8 cellular contexts compared by ENCODE assay signal in the genomic region with DNA sequence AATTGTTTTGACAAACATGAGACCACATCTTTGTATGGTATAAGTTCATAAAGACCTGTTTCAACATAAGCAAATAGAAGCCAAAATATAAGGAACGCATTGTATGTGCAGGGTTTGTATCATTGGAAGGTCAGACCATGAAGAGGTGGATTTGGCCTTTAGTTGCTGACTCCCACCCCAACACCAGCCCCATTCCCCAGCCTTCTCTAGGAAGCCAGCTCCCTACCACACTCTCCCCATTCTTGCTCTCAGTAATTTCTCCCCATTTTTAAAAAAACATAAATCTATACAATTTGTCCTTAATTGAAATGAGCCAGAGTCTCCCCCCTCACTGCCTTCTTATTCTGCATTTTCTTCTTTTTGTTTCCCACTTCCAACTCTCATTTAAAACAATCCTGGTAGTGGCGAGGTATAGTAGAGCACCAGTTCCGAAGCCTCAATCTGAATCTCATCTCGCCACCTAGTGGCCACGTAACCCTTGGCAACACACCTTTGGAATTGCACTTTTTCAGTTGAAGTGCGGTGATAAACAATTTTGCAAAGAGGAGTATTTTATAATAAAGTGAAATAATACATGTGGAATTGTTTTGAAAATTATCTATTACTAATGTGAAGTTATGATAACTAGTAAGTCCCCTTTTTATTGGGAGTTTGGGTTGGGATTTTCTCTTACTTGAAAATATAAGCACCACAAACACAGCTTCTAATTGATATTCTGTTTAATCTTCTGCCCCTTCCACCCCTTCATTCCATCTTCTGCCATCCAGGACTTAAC.
A peak's percentile ranks its signal among the peaks of the same experiment; 100 is the strongest.
DNase-seq lines count a peak whose midpoint lies in the region; ATAC-seq and TF ChIP-seq lines count a peak whose summit lies in the region.

No MANE protein-coding gene starts in this region.

- peak; percentile 21 for DNase-seq in AG20443 (ENCODE audit: low spot score)
- peak; percentile 2 for DNase-seq in HS-5 (ENCODE audit: low read depth)
- peak; percentile 17 for DNase-seq in RWPE1 (ENCODE audit: low spot score)
- DNase-seq in left cardiac atrium: peak; percentile 44
- peak; percentile 71 for DNase-seq in sciatic nerve (ENCODE audit: low spot score)
- DNase-seq in COLO829 (ENCODE audit: low spot score): no peak

- H3K27ac ChIP-seq in RWPE1: no peak overlapping the region

- H3K4me3 Mint-ChIP-seq in activated naive CD4-positive, alpha-beta T cell treated with anti-CD3 and anti-CD28 coated beads, Interleukin-2, amount 50 U/mL, for 24 hours: peak overlapping the region; percentile 81

- peak overlapping the region; percentile 62 for H3K27ac Mint-ChIP-seq in activated naive CD4-positive, alpha-beta T cell treated with anti-CD3 and anti-CD28 coated beads, Interleukin-2, amount 50 U/mL, for 24 hours

- H3K9me3 Mint-ChIP-seq in activated naive CD4-positive, alpha-beta T cell treated with anti-CD3 and anti-CD28 coated beads, Interleukin-2, amount 50 U/mL, for 24 hours: no peaks in the 10 kb centered on the region

- H3K36me3 Mint-ChIP-seq in activated naive CD4-positive, alpha-beta T cell treated with anti-CD3 and anti-CD28 coated beads, Interleukin-2, amount 50 U/mL, for 24 hours: no peaks in the 10 kb centered on the region

- CTCF ChIA-PET in RWPE1 (lab: Yijun Ruan, JAX): interaction anchor here (0.7 to 2.1 kb wide), 5 partner anchors 19 to 810 kb away, joined by 3 to 9 read pairs (median 3); no protein-coding TSS in a partner anchor

- H3K4me1 Mint-ChIP-seq in activated naive CD4-positive, alpha-beta T cell treated with anti-CD3 and anti-CD28 coated beads, Interleukin-2, amount 50 U/mL, for 24 hours: peaks cover 21% of the 10 kb centered on the region

- peak; percentile 75 for ATAC-seq in GM18858 (IDR thresholded peaks at IDR 0.05; ENCODE audit: unreplicated experiment)
- ATAC-seq in left cardiac atrium: peak in 1 of 2 donors; percentile 47
- ATAC-seq in sciatic nerve: peak; percentile 50

- POLR2A ChIA-PET in RWPE1 (lab: Yijun Ruan, JAX; ENCODE audit: low non-redundant PET): no interaction called here

- intact Hi-C loops in left cardiac atrium (cut with DNase I): loop anchor here in 1 of 2 donors (5.0 to 10.0 kb wide), 2 partner anchors 1046 to 1098 kb away; no protein-coding TSS in a partner anchor
- intact Hi-C loops in sciatic nerve (cut with DNase I): no loop called here

- TF ChIP-seq CTCF in RWPE1 (conservative IDR thresholded peaks at IDR 0.05; ENCODE audit: low read depth): peak; percentile 65

- no peaks in the 10 kb centered on the region for H3K27me3 Mint-ChIP-seq in activated naive CD4-positive, alpha-beta T cell treated with anti-CD3 and anti-CD28 coated beads, Interleukin-2, amount 50 U/mL, for 24 hours
